In genomic region chr1:67146539-67146938, GRCh38 we compare ENCODE assay signal across 26 cellular contexts. TPM values are rescaled to one million over a fixed set of nuclear protein-coding genes. Genes with fewer than 3 reads are reported as not detected.
DNase-seq lines count a peak whose midpoint lies in the region; ATAC-seq, FAIRE-seq and TF ChIP-seq lines count a peak whose summit lies in the region.
"Had no signal": no experiment of that assay in that cellular context is flagged by ENCODE, and none has a peak within 500 bp of the region (broad histone marks: within the 10 kb centered on the region; RNA-seq: fewer than 3 reads in every experiment).

No MANE protein-coding gene starts in this region.

- H3K4me1 Mint-ChIP-seq in stimulated activated naive CD8-positive, alpha-beta T cell treated with anti-CD3 and anti-CD28 coated beads, Interleukin-15, amount 100 ng/mL, for 72 hours: peaks cover 63% of the 10 kb centered on the region
- H3K4me1 Mint-ChIP-seq in activated T-helper 1 cell treated with anti-CD3 and anti-CD28 coated beads, Interleukin-12 subunit alpha, Interleukin-12 subunit beta, Interleukin-2, Interleukin-4 antibody, amounts not matched to agents 30 ng/mL and 10 ng/mL and 1 ng/mL, durations not matched to agents 14 hours and 24 hours and 36 hours (ENCODE audit: low read depth): peaks cover 63% of the 10 kb centered on the region

- H3K79me2 ChIP-seq in keratinocyte (ENCODE audit: control insufficient read depth, insufficient read depth, low read length): no peaks in the 10 kb centered on the region

- no peak for ATAC-seq in stimulated activated naive CD8-positive, alpha-beta T cell treated with anti-CD3 and anti-CD28 coated beads, Interleukin-15, amount 100 ng/mL, for 72 hours
- no peak for ATAC-seq in stimulated activated naive CD8-positive, alpha-beta T cell treated with anti-CD3 and anti-CD28 coated beads, Interleukin-15, Interleukin-2, amounts not matched to agents 100 U/mL and 50 U/mL, for 24 hours
- no peak for ATAC-seq in esophagus mucosa
- ATAC-seq: K562, Right ventricle myocardium inferior had no signal

- H2AFZ ChIP-seq in keratinocyte (ENCODE audit: control insufficient read depth, low read length): peak overlapping the region; percentile 36

- no peak for TF ChIP-seq CTCF in keratinocyte (optimal IDR thresholded peaks at IDR 0.05 in 1 of 3, IDR thresholded peaks at IDR 0.05 in 1 of 3, conservative IDR thresholded peaks at IDR 0.05 in 1 of 3; ENCODE audit: extremely low read depth in 1 of 3, insufficient read depth in 2 of 3, low read length in 3 of 3)

- H3K4me3 Mint-ChIP-seq in stimulated activated naive CD8-positive, alpha-beta T cell treated with anti-CD3 and anti-CD28 coated beads, Interleukin-15, amount 100 ng/mL, for 72 hours: no peak overlapping the region
- no peak overlapping the region for H3K4me3 Mint-ChIP-seq in activated T-helper 1 cell treated with anti-CD3 and anti-CD28 coated beads, Interleukin-12 subunit alpha, Interleukin-12 subunit beta, Interleukin-2, Interleukin-4 antibody, amounts not matched to agents 30 ng/mL and 10 ng/mL and 1 ng/mL, durations not matched to agents 14 hours and 24 hours and 36 hours
- H3K4me3 Mint-ChIP-seq: HFFc6 had no signal

- no peak for DNase-seq in stimulated activated naive CD8-positive, alpha-beta T cell treated with anti-CD3 and anti-CD28 coated beads, Interleukin-15, amount 100 ng/mL, for 72 hours
- DNase-seq in stimulated activated naive CD8-positive, alpha-beta T cell treated with anti-CD3 and anti-CD28 coated beads, Interleukin-15, Interleukin-2, amounts not matched to agents 100 U/mL and 50 U/mL, for 24 hours: no peak
- DNase-seq in activated T-helper 1 cell treated with anti-CD3 and anti-CD28 coated beads, Interleukin-12 subunit alpha, Interleukin-12 subunit beta, Interleukin-2, Interleukin-4 antibody, amounts not matched to agents 30 ng/mL and 10 ng/mL and 1 ng/mL, durations not matched to agents 14 hours and 24 hours and 36 hours (ENCODE audit: low spot score): no peak
- DNase-seq in keratinocyte (ENCODE audit: low read depth, low spot score): no peak
- DNase-seq in activated CD8-positive, alpha-beta memory T cell treated with anti-CD3 and anti-CD28 coated beads, Interleukin-2, amount 50 U/mL, for 48 hours: no peak
- no peak for DNase-seq in DMS114 treated with DMSO at 0.1 percent for 48 hours (lab: John Stamatoyannopoulos, UW; ENCODE audit: unreplicated experiment)
- DNase-seq: Caco-2; CD4-positive, alpha-beta memory T cell; DMS153; H7; HFFc6; MM.1S; NCI-H1048; NCI-H1417 treated with DMSO at 0.1 percent for 48 hours; NCI-H187; NCI-H2107; NCI-H446 treated with DMSO at 0.1 percent for 48 hours; NCI-H526 treated with DMSO at 0.1 percent for 48 hours; OCI-M1 had no signal

- H3K9me1 ChIP-seq in keratinocyte (ENCODE audit: control insufficient read depth, extremely low read depth, insufficient read depth, low read length): no peaks in the 10 kb centered on the region

- H3K4me3 ChIP-seq in keratinocyte (ENCODE audit: control insufficient read depth in 2 of 3, extremely low read depth in 1 of 3, insufficient read depth in 2 of 3, low read depth in 1 of 3, low read length in 3 of 3): no peak overlapping the region
- H3K4me3 ChIP-seq: BLaER1, K562 had no signal

- H4K20me1 ChIP-seq in keratinocyte (ENCODE audit: control insufficient read depth, extremely low read depth, insufficient read depth, low read length): no peaks in the 10 kb centered on the region
- H4K20me1 ChIP-seq: BLaER1 had no signal

- no peaks in the 10 kb centered on the region for H3K36me3 Mint-ChIP-seq in activated T-helper 1 cell treated with anti-CD3 and anti-CD28 coated beads, Interleukin-12 subunit alpha, Interleukin-12 subunit beta, Interleukin-2, Interleukin-4 antibody, amounts not matched to agents 30 ng/mL and 10 ng/mL and 1 ng/mL, durations not matched to agents 14 hours and 24 hours and 36 hours (ENCODE audit: low read depth)
- H3K36me3 Mint-ChIP-seq: CD4-positive, alpha-beta memory T cell had no signal

- H3K27ac ChIP-seq in keratinocyte (ENCODE audit: control insufficient read depth, insufficient read depth, low read length): no peak overlapping the region
- H3K27ac ChIP-seq: BLaER1 had no signal

- H3K9me3 ChIP-seq in keratinocyte (ENCODE audit: control insufficient read depth, low read depth, low read length): no peaks in the 10 kb centered on the region
- H3K9me3 ChIP-seq: BLaER1, Caco-2 had no signal

- no peaks in the 10 kb centered on the region for H3K27me3 ChIP-seq in keratinocyte (ENCODE audit: control insufficient read depth, extremely low read depth, insufficient read depth, low read length)
- H3K27me3 ChIP-seq: BLaER1 had no signal

- H3K4me1 ChIP-seq in keratinocyte (ENCODE audit: control insufficient read depth, extremely low read depth, insufficient read depth, low read length): peaks cover 18% of the 10 kb centered on the region
- H3K4me1 ChIP-seq: BLaER1 had no signal

- no peaks in the 10 kb centered on the region for H3K9me3 Mint-ChIP-seq in stimulated activated naive CD8-positive, alpha-beta T cell treated with anti-CD3 and anti-CD28 coated beads, Interleukin-15, amount 100 ng/mL, for 72 hours
- no peaks in the 10 kb centered on the region for H3K9me3 Mint-ChIP-seq in activated T-helper 1 cell treated with anti-CD3 and anti-CD28 coated beads, Interleukin-12 subunit alpha, Interleukin-12 subunit beta, Interleukin-2, Interleukin-4 antibody, amounts not matched to agents 30 ng/mL and 10 ng/mL and 1 ng/mL, durations not matched to agents 14 hours and 24 hours and 36 hours
- H3K9me3 Mint-ChIP-seq: CD4-positive, alpha-beta memory T cell; HFFc6 had no signal

- peak overlapping the region; percentile 16 to 51 for H3K27ac Mint-ChIP-seq in stimulated activated naive CD8-positive, alpha-beta T cell treated with anti-CD3 and anti-CD28 coated beads, Interleukin-15, amount 100 ng/mL, for 72 hours
- H3K27ac Mint-ChIP-seq in activated T-helper 1 cell treated with anti-CD3 and anti-CD28 coated beads, Interleukin-12 subunit alpha, Interleukin-12 subunit beta, Interleukin-2, Interleukin-4 antibody, amounts not matched to agents 30 ng/mL and 10 ng/mL and 1 ng/mL, durations not matched to agents 14 hours and 24 hours and 36 hours: peak overlapping the region; percentile 27
- H3K27ac Mint-ChIP-seq: HFFc6 had no signal

- H3K4me2 ChIP-seq in keratinocyte (ENCODE audit: control insufficient read depth, extremely low read depth, insufficient read depth, low read depth, low read length): peak overlapping the region; percentile 27
- H3K4me2 ChIP-seq: BLaER1 had no signal

- H3K9ac ChIP-seq in keratinocyte (ENCODE audit: control insufficient read depth, extremely low read depth, insufficient read depth, low read length): no peak overlapping the region
- H3K9ac ChIP-seq: BLaER1 had no signal

- FAIRE-seq in keratinocyte (lab: Jason Lieb, UNC): peak; percentile 76
- FAIRE-seq: GM12891, K562 had no signal

- H3K27me3 Mint-ChIP-seq in stimulated activated naive CD8-positive, alpha-beta T cell treated with anti-CD3 and anti-CD28 coated beads, Interleukin-15, amount 100 ng/mL, for 72 hours: peaks cover 17% of the 10 kb centered on the region
- H3K27me3 Mint-ChIP-seq in activated T-helper 1 cell treated with anti-CD3 and anti-CD28 coated beads, Interleukin-12 subunit alpha, Interleukin-12 subunit beta, Interleukin-2, Interleukin-4 antibody, amounts not matched to agents 30 ng/mL and 10 ng/mL and 1 ng/mL, durations not matched to agents 14 hours and 24 hours and 36 hours (ENCODE audit: insufficient read depth): no peaks in the 10 kb centered on the region
- H3K27me3 Mint-ChIP-seq: CD4-positive, alpha-beta memory T cell had no signal

- no peaks in the 10 kb centered on the region for H3K36me3 ChIP-seq in keratinocyte (ENCODE audit: control insufficient read depth in 2 of 2, extremely low read depth in 1 of 2, insufficient read depth in 2 of 2, low read length in 2 of 2)
- H3K36me3 ChIP-seq: BLaER1 had no signal

- dilution Hi-C loops in keratinocyte (cut with MboI; ENCODE audit: extremely low pct_ligation_motif_present, low sequenced_read_pairs): no loop called here

- intact Hi-C loops in activated T-helper 1 cell treated with anti-CD3 and anti-CD28 coated beads, Interleukin-12 subunit alpha, Interleukin-12 subunit beta, Interleukin-2, Interleukin-4 antibody, amounts not matched to agents 30 ng/mL and 10 ng/mL and 1 ng/mL, durations not matched to agents 14 hours and 24 hours and 36 hours (cut with micrococcal nuclease): loop anchor here (5.0 kb wide), 1 partner anchor 164 kb away; no protein-coding TSS in a partner anchor

RNA-seq across cellular contexts. Expression of gene C1orf141, which starts 11.8 kb away (rescaled TPM):
- total RNA-seq in activated T-helper 1 cell treated with anti-CD3 and anti-CD28 coated beads, Interleukin-12 subunit alpha, Interleukin-12 subunit beta, Interleukin-2, Interleukin-4 antibody, amounts not matched to agents 30 ng/mL and 10 ng/mL and 1 ng/mL, durations not matched to agents 14 hours and 24 hours and 36 hours: not detected in 2 replicates
- not detected in 3 replicates for polyA plus RNA-seq in keratinocyte
- not detected for polyA plus RNA-seq in keratinocyte (2011; ENCODE audit: low read depth)
- not detected in 2 replicates for polyA plus RNA-seq in keratinocyte (2011; cell fraction: cytosol; rRNA removed)
- not detected in 2 replicates for polyA plus RNA-seq in keratinocyte (2011; cell fraction: nucleus; rRNA removed)
- not detected in 2 replicates for polyA plus RNA-seq in keratinocyte (2012; ENCODE audit: low replicate concordance)
- not detected in 3 replicates for polyA minus RNA-seq in keratinocyte
- polyA minus RNA-seq in keratinocyte (2011; cell fraction: cytosol; rRNA and poly(A)+ RNA removed): not detected
- polyA minus RNA-seq in keratinocyte (2011; cell fraction: nucleus; rRNA and poly(A)+ RNA removed): not detected in 2 replicates
- not detected for total RNA-seq in esophagus mucosa
- total RNA-seq: Caco-2; CD4-positive, alpha-beta memory T cell; G401; H7; HFFc6; K562; LHCN-M2; Right ventricle myocardium inferior had no signal
- polyA plus RNA-seq: CD4-positive, alpha-beta memory T cell; K562 had no signal

RNA-seq across cellular contexts. Expression of gene IL23R, which starts 19.7 kb away (rescaled TPM):
- total RNA-seq in activated T-helper 1 cell treated with anti-CD3 and anti-CD28 coated beads, Interleukin-12 subunit alpha, Interleukin-12 subunit beta, Interleukin-2, Interleukin-4 antibody, amounts not matched to agents 30 ng/mL and 10 ng/mL and 1 ng/mL, durations not matched to agents 14 hours and 24 hours and 36 hours: 13.3 and 14.1 TPM in 2 replicates
- polyA plus RNA-seq in keratinocyte: 0.03 TPM in 1 of 3 replicates, not detected in the others
- not detected for polyA plus RNA-seq in keratinocyte (2011; ENCODE audit: low read depth)
- polyA plus RNA-seq in keratinocyte (2011; cell fraction: cytosol; rRNA removed): 0.05 TPM in 1 of 2 replicates, not detected in the other
- 0.04 and 0.09 TPM in 2 replicates for polyA plus RNA-seq in keratinocyte (2011; cell fraction: nucleus; rRNA removed)
- polyA plus RNA-seq in keratinocyte (2012; ENCODE audit: low replicate concordance): not detected in 2 replicates
- 0.10 TPM in 1 of 3 replicates, not detected in the others for polyA minus RNA-seq in keratinocyte
- not detected for polyA minus RNA-seq in keratinocyte (2011; cell fraction: cytosol; rRNA and poly(A)+ RNA removed)
- polyA minus RNA-seq in keratinocyte (2011; cell fraction: nucleus; rRNA and poly(A)+ RNA removed): not detected in 2 replicates
- total RNA-seq in esophagus mucosa: 0.12 TPM
- total RNA-seq: Caco-2, G401, H7, HFFc6, LHCN-M2, Right ventricle myocardium inferior had no signal

Comparison
In these comparisons a context has a peak if more than half of its experiments do, and no peak if none do; other contexts are left out.
1. RNA of gene IL23R, which starts 19.7 kb away (total RNA-seq): 13.3 to 14.1 TPM in activated T-helper 1 cell treated with anti-CD3 and anti-CD28 coated beads, Interleukin-12 subunit alpha, Interleukin-12 subunit beta, Interleukin-2, Interleukin-4 antibody, amounts not matched to agents 30 ng/mL and 10 ng/mL and 1 ng/mL, durations not matched to agents 14 hours and 24 hours and 36 hours; 0.12 TPM in esophagus mucosa (single experiment); every median in the first group is over 10 times any median in the second.